Comparison of ENCODE assay signal across 8 cellular contexts in genomic region chr10:89466599-89467035, GRCh38. TPM values are rescaled to one million over a fixed set of nuclear protein-coding genes. Genes with fewer than 3 reads are reported as not detected.
DNase-seq lines count a peak whose midpoint lies in the region; ATAC-seq and TF ChIP-seq lines count a peak whose summit lies in the region.

No MANE protein-coding gene starts in this region.

- H3K4me3 Mint-ChIP-seq in immature natural killer cell, result no peak overlapping the region

- no peaks in the 10 kb centered on the region for H3K9me3 Mint-ChIP-seq in immature natural killer cell

- in situ Hi-C loops in GM13977 (cut with MboI; ENCODE audit: low pct_unique_long_range_greater_than_20kb, low sequenced_read_pairs, unreplicated experiment), result no loop called here

- peak; percentile 26 for TF ChIP-seq CTCF in GM13977 (IDR thresholded peaks at IDR 0.05; ENCODE audit: extremely low read depth, insufficient read depth, missing control alignments)

- no peak overlapping the region for H3K27ac Mint-ChIP-seq in immature natural killer cell

- no peak for DNase-seq in GM13977 (ENCODE audit: low spot score)
- peak; percentile 12 to 41 for DNase-seq in NOMO-1 (lab: John Stamatoyannopoulos, UW; ENCODE audit: unreplicated experiment in 2 of 2)
- DNase-seq in renal cortical epithelial cell (ENCODE audit: low read depth), result peak; percentile 81
- no peak for DNase-seq in epidermal melanocyte (ENCODE audit: insufficient read length, low spot score)
- no peak for DNase-seq in activated gamma-delta T cell treated with Interleukin-2 at 50 U/mL for 16 hours
- DNase-seq in immature natural killer cell, result no peak

- peaks cover 0 to 8% (median 2%) of the 10 kb centered on the region in 3 donors for H3K27me3 Mint-ChIP-seq in immature natural killer cell (ENCODE audit: low read depth in 3 of 3)

- no peaks in the 10 kb centered on the region for H3K36me3 Mint-ChIP-seq in immature natural killer cell

- H3K4me1 Mint-ChIP-seq in immature natural killer cell, result peaks cover 0 to 2% of the 10 kb centered on the region in 2 donors

- ATAC-seq in esophagus mucosa (peak; percentile 49), GM19452 (IDR thresholded peaks at IDR 0.05; ENCODE audit: unreplicated experiment) (no peak)

RNA-seq across cellular contexts. Expression of gene IFIT5, which starts 52.2 kb away (rescaled TPM):
- total RNA-seq in esophagus mucosa (5.3 TPM), renal cortical epithelial cell (16.0 and 41.0 TPM in 2 replicates)
- polyA plus RNA-seq in immature natural killer cell, result 10 to 100 TPM in 2 of 3 donors, 1 to 10 TPM in 1; 9.2 to 10.4 (median 10.2) TPM

Comparison
In these comparisons a context has a peak if more than half of its experiments do, and no peak if none do; other contexts are left out.
1. DNase-seq: peak in NOMO-1 (2 of 2) and renal cortical epithelial cell (single experiment); none in GM13977 (single experiment), epidermal melanocyte (single experiment), activated gamma-delta T cell treated with Interleukin-2 at 50 U/mL for 16 hours (single experiment) and immature natural killer cell (0 of 3).